2 cellular contexts compared by ENCODE assay signal in the genomic region with DNA sequence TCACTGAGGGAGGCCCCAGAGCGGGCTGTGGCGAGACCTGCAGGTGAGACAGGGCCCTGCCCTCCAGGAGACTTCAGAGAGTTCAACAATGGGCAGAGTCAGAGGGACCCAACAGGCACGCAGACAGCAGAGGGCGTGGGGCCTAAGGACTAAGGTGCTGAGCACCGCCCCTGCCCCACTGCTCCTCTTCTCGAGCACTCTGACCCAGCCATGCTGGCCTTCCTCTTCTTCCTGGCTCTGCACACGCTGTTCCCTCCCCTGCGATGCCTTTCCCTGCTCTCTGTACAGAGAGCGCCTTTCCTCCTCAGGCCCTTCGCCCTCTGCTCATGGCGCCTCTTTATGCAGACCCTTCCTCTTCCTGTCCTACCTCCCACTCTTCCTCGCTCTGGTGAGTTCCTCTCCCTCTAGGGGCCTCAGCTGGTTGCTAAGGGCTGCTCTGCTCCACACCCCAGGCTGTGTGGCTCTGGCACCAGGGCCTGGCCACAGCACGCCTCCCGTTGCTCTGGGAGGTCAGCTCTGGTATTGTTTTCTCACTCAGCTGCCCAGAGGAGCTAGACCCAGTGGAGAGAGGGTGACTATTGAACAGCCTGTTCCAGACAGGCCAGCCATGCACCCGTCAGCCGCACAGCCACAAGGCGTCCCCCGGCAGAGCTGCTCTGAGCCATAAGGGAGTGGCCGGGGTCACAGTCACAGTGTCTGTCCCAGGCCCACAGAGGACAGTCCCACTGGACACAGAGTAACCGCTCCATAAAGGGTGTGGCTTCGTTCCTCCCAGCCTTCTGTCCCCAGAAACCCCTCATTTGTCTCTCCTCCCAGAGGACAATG.
TF ChIP-seq lines count a peak whose summit lies in the region.

No MANE protein-coding gene starts in this region.

TF ChIP-seq in A549, 52 proteins besides CTCF, POLR2A, EP300 and RAD21 (continued from another document):
- TF ChIP-seq ZSCAN20 (CRISPR knock-in tag; IDR thresholded peaks at IDR 0.05) (no peak), TP53 (CRISPR knock-in tag; IDR thresholded peaks at IDR 0.05) (no peak), SMC3 (IDR thresholded peaks at IDR 0.05) (no peak), RNF2 (IDR thresholded peaks at IDR 0.05; ENCODE audit: borderline replicate concordance, low read depth) (no peak)
- TF ChIP-seq, protein P1, sequence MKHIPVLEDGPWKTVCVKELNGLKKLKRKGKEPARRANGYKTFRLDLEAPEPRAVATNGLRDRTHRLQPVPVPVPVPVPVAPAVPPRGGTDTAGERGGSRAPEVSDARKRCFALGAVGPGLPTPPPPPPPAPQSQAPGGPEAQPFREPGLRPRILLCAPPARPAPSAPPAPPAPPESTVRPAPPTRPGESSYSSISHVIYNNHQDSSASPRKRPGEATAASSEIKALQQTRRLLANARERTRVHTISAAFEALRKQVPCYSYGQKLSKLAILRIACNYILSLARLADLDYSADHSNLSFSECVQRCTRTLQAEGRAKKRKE (CRISPR knock-in tag; IDR thresholded peaks at IDR 0.05; ENCODE audit: low read depth) = no peak
- TF ChIP-seq, protein P2, sequence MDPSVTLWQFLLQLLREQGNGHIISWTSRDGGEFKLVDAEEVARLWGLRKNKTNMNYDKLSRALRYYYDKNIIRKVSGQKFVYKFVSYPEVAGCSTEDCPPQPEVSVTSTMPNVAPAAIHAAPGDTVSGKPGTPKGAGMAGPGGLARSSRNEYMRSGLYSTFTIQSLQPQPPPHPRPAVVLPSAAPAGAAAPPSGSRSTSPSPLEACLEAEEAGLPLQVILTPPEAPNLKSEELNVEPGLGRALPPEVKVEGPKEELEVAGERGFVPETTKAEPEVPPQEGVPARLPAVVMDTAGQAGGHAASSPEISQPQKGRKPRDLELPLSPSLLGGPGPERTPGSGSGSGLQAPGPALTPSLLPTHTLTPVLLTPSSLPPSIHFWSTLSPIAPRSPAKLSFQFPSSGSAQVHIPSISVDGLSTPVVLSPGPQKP (IDR thresholded peaks at IDR 0.05; ENCODE audit: low read depth, low read length) = no peak
- TF ChIP-seq, protein P3, sequence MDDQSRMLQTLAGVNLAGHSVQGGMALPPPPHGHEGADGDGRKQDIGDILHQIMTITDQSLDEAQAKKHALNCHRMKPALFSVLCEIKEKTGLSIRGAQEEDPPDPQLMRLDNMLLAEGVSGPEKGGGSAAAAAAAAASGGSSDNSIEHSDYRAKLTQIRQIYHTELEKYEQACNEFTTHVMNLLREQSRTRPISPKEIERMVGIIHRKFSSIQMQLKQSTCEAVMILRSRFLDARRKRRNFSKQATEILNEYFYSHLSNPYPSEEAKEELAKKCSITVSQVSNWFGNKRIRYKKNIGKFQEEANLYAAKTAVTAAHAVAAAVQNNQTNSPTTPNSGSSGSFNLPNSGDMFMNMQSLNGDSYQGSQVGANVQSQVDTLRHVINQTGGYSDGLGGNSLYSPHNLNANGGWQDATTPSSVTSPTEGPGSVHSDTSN (IDR thresholded peaks at IDR 0.05) = no peak
- TF ChIP-seq, protein P4, sequence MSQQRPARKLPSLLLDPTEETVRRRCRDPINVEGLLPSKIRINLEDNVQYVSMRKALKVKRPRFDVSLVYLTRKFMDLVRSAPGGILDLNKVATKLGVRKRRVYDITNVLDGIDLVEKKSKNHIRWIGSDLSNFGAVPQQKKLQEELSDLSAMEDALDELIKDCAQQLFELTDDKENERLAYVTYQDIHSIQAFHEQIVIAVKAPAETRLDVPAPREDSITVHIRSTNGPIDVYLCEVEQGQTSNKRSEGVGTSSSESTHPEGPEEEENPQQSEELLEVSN (IDR thresholded peaks at IDR 0.05; ENCODE audit: borderline replicate concordance, low read depth) = no peak

TF ChIP-seq in HCT116, 20 proteins besides CTCF, POLR2A, EP300 and RAD21 (continued from another document):
- TF ChIP-seq, protein P5, sequence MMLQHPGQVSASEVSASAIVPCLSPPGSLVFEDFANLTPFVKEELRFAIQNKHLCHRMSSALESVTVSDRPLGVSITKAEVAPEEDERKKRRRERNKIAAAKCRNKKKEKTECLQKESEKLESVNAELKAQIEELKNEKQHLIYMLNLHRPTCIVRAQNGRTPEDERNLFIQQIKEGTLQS (IDR thresholded peaks at IDR 0.05) = no peak
- TF ChIP-seq SIN3A (IDR thresholded peaks at IDR 0.05; ENCODE audit: low read depth) (no peak), POLR2AphosphoS5 (IDR thresholded peaks at IDR 0.05; ENCODE audit: low read depth, low read length) (no peak), CEBPB (IDR thresholded peaks at IDR 0.05; ENCODE audit: low read depth) (no peak), CBX3 (IDR thresholded peaks at IDR 0.05; ENCODE audit: low read depth) (no peak), EGR1 (IDR thresholded peaks at IDR 0.05; ENCODE audit: low read depth) (no peak), TCF7L2 (IDR thresholded peaks at IDR 0.05; ENCODE audit: borderline replicate concordance, extremely low read depth, insufficient read depth, insufficient read length) (no peak), ZNF274 (IDR thresholded peaks at IDR 0.05; ENCODE audit: low read depth, low read length) (no peak), FOSL1 (IDR thresholded peaks at IDR 0.05; ENCODE audit: low read depth) (no peak), YY1 (IDR thresholded peaks at IDR 0.05; ENCODE audit: extremely low read depth, insufficient replicate concordance, low read depth, low read length) (no peak)
- TF ChIP-seq, protein P6, sequence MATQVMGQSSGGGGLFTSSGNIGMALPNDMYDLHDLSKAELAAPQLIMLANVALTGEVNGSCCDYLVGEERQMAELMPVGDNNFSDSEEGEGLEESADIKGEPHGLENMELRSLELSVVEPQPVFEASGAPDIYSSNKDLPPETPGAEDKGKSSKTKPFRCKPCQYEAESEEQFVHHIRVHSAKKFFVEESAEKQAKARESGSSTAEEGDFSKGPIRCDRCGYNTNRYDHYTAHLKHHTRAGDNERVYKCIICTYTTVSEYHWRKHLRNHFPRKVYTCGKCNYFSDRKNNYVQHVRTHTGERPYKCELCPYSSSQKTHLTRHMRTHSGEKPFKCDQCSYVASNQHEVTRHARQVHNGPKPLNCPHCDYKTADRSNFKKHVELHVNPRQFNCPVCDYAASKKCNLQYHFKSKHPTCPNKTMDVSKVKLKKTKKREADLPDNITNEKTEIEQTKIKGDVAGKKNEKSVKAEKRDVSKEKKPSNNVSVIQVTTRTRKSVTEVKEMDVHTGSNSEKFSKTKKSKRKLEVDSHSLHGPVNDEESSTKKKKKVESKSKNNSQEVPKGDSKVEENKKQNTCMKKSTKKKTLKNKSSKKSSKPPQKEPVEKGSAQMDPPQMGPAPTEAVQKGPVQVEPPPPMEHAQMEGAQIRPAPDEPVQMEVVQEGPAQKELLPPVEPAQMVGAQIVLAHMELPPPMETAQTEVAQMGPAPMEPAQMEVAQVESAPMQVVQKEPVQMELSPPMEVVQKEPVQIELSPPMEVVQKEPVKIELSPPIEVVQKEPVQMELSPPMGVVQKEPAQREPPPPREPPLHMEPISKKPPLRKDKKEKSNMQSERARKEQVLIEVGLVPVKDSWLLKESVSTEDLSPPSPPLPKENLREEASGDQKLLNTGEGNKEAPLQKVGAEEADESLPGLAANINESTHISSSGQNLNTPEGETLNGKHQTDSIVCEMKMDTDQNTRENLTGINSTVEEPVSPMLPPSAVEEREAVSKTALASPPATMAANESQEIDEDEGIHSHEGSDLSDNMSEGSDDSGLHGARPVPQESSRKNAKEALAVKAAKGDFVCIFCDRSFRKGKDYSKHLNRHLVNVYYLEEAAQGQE (IDR thresholded peaks at IDR 0.05; ENCODE audit: low read depth) = no peak
- TF ChIP-seq, protein P7, sequence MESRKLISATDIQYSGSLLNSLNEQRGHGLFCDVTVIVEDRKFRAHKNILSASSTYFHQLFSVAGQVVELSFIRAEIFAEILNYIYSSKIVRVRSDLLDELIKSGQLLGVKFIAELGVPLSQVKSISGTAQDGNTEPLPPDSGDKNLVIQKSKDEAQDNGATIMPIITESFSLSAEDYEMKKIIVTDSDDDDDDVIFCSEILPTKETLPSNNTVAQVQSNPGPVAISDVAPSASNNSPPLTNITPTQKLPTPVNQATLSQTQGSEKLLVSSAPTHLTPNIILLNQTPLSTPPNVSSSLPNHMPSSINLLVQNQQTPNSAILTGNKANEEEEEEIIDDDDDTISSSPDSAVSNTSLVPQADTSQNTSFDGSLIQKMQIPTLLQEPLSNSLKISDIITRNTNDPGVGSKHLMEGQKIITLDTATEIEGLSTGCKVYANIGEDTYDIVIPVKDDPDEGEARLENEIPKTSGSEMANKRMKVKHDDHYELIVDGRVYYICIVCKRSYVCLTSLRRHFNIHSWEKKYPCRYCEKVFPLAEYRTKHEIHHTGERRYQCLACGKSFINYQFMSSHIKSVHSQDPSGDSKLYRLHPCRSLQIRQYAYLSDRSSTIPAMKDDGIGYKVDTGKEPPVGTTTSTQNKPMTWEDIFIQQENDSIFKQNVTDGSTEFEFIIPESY (IDR thresholded peaks at IDR 0.05; ENCODE audit: extremely low read depth, insufficient replicate concordance, low read length) = no peak
